ENCODE assay signal across 1 cellular context in the genomic region with DNA sequence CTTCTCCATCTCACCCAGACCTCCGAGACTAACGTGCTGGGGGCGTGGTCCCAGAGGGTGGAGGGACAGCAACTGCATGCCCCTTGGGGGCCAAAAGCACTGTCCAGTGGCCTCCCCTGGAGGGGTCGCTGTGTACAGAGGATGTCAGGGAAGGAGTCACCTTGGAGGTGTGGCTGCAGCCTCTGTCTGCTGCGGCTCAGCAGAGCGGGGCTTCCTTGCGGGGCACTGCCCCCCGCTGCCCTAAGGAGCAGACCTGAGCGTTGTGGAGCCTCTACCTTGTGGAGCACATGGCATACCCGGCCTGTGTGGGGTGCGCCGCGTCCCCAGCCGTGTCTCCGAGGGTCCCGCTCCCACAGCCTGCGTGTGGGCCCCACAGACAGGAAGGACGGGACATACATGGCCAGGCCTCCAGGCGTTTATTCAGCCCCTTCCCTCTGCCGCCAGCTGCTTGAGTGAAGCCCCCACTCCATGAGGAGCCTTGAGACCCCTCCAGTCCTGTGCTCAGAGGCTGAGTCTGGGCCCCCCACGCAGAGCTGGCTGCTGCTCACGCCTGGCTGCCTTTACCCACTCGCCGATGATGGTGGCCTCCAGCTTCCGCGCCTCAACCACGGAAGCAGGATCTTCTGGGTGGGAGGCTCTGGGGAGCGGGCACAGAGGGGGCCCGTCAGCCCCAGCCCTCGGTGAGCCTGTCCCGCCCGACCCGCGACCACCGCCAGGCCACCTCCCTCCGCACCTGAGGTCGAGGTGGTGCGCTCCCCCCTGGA.
TF ChIP-seq lines count a peak whose summit lies in the region.

No MANE protein-coding gene starts in this region.

TF ChIP-seq in GM12878, 131 proteins besides CTCF, POLR2A, EP300 and RAD21:
- TF ChIP-seq, protein P1, sequence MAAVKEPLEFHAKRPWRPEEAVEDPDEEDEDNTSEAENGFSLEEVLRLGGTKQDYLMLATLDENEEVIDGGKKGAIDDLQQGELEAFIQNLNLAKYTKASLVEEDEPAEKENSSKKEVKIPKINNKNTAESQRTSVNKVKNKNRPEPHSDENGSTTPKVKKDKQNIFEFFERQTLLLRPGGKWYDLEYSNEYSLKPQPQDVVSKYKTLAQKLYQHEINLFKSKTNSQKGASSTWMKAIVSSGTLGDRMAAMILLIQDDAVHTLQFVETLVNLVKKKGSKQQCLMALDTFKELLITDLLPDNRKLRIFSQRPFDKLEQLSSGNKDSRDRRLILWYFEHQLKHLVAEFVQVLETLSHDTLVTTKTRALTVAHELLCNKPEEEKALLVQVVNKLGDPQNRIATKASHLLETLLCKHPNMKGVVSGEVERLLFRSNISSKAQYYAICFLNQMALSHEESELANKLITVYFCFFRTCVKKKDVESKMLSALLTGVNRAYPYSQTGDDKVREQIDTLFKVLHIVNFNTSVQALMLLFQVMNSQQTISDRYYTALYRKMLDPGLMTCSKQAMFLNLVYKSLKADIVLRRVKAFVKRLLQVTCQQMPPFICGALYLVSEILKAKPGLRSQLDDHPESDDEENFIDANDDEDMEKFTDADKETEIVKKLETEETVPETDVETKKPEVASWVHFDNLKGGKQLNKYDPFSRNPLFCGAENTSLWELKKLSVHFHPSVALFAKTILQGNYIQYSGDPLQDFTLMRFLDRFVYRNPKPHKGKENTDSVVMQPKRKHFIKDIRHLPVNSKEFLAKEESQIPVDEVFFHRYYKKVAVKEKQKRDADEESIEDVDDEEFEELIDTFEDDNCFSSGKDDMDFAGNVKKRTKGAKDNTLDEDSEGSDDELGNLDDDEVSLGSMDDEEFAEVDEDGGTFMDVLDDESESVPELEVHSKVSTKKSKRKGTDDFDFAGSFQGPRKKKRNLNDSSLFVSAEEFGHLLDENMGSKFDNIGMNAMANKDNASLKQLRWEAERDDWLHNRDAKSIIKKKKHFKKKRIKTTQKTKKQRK (IDR thresholded peaks at IDR 0.05; ENCODE audit: low read depth, low read length): no peak
- TF ChIP-seq HDGF (IDR thresholded peaks at IDR 0.05): no peak
- no peak for TF ChIP-seq NKRF (conservative IDR thresholded peaks at IDR 0.05)
- no peak for TF ChIP-seq ZBTB40 (IDR thresholded peaks at IDR 0.05; ENCODE audit: borderline replicate concordance)
- 0 out of 2 replicates have a peak, but pooled peaks have one; percentile 41 for TF ChIP-seq POLR2AphosphoS2 (IDR thresholded peaks at IDR 0.05; ENCODE audit: low read depth, low read length)
- TF ChIP-seq MEF2A (IDR thresholded peaks at IDR 0.05; ENCODE audit: insufficient read depth, low read depth, low read length): no peak
